ENCODE assay signal across 8 cellular contexts in genomic region chr13:20197361-20197834, GRCh38. TPM values are rescaled to one million over a fixed set of nuclear protein-coding genes. Genes with fewer than 3 reads are reported as not detected.
DNase-seq lines count a peak whose midpoint lies in the region; ATAC-seq and TF ChIP-seq lines count a peak whose summit lies in the region.

No MANE protein-coding gene starts in this region.

- intact Hi-C loops in gastrocnemius medialis (cut with DNase I; ENCODE audit: low total_unique reads) = loop anchor here (1.0 kb wide), 1 partner anchor 292 kb away; no protein-coding TSS in a partner anchor

- CTCF ChIA-PET in AG04450 (lab: Charles Lee) = interaction anchor here (0.6 to 2.5 kb wide), 59 partner anchors 8 to 1280 kb away, joined by 3 to 26 read pairs (median 4); partner anchors contain the start of gene IFT88

- H3K4me1 ChIP-seq in gastrocnemius medialis = peaks cover 14 to 15% of the 10 kb centered on the region in 2 donors

- POLR2A ChIA-PET in AG04450 (lab: Yijun Ruan, JAX) = no interaction called here

- no peak for DNase-seq in AG04450 (ENCODE audit: low read depth, low spot score)
- DNase-seq in GF-D8 (lab: John Stamatoyannopoulos, UW) = peak; percentile 41
- peak; percentile 4 for DNase-seq in NCI-H1048 (lab: John Stamatoyannopoulos, UW)
- DNase-seq in WERI-Rb-1 = no peak
- DNase-seq in glutamatergic neuron = no peak
- no peak for DNase-seq in gastrocnemius medialis
- no peak for DNase-seq in stimulated activated naive CD4-positive, alpha-beta T cell treated with Interleukin-2 at 50 U/mL for 16 hours (lab: John Stamatoyannopoulos, UW)

- H3K27me3 Mint-ChIP-seq in glutamatergic neuron (ENCODE audit: unreplicated experiment) = peaks cover 13% of the 10 kb centered on the region

- TF ChIP-seq POLR2A in gastrocnemius medialis (IDR thresholded peaks at IDR 0.05) = no peak

- H3K4me3 Mint-ChIP-seq in glutamatergic neuron (ENCODE audit: unreplicated experiment) = no peak overlapping the region

- H3K27ac Mint-ChIP-seq in glutamatergic neuron (ENCODE audit: unreplicated experiment) = no peak overlapping the region

- ATAC-seq in gastrocnemius medialis = peak in 1 of 2 donors; percentile 49
- no peak for ATAC-seq in HG03159 (IDR thresholded peaks at IDR 0.05; ENCODE audit: unreplicated experiment)

- H3K9me3 Mint-ChIP-seq in glutamatergic neuron (ENCODE audit: unreplicated experiment) = no peaks in the 10 kb centered on the region

- peaks cover 2% of the 10 kb centered on the region for H3K4me1 Mint-ChIP-seq in glutamatergic neuron (ENCODE audit: low read depth, unreplicated experiment)

- H3K27me3 ChIP-seq in AG04450 (ENCODE audit: control insufficient read depth, insufficient read depth, low read length) (peaks cover 56% of the 10 kb centered on the region), WERI-Rb-1 (ENCODE audit: insufficient read depth, low read depth, severe bottlenecking) (peaks cover 81% of the 10 kb centered on the region), gastrocnemius medialis (peaks cover 44 to 49% (median 47%) of the 10 kb centered on the region in 3 donors)

- no peaks in the 10 kb centered on the region; the same call in none of the 2 replicates for H3K9me3 ChIP-seq in AG04450 (ENCODE audit: control insufficient read depth, insufficient read depth, low read length)
- H3K9me3 ChIP-seq in WERI-Rb-1 (ENCODE audit: severe bottlenecking) = peaks cover 7% of the 10 kb centered on the region
- no peaks in the 10 kb centered on the region for H3K9me3 ChIP-seq in gastrocnemius medialis

- H3K27ac ChIP-seq in AG04450 (ENCODE audit: low read depth, low read length) (no peak overlapping the region), WERI-Rb-1 (no peak overlapping the region), gastrocnemius medialis (no peak overlapping the region)

- H3K36me3 Mint-ChIP-seq in glutamatergic neuron (ENCODE audit: unreplicated experiment) = peaks cover 4% of the 10 kb centered on the region

- H3K4me3 ChIP-seq in AG04450 (ENCODE audit: low read depth, low read length) = no peak overlapping the region
- no peak overlapping the region for H3K4me3 ChIP-seq in WERI-Rb-1 (ENCODE audit: low read depth, low read length)
- no peak overlapping the region for H3K4me3 ChIP-seq in gastrocnemius medialis

- H3K36me3 ChIP-seq in WERI-Rb-1 (no peaks in the 10 kb centered on the region), gastrocnemius medialis (no peaks in the 10 kb centered on the region)

- in situ Hi-C loops in gastrocnemius medialis (cut with MboI; ENCODE audit: low sequenced_read_pairs in 4 of 4) = loop anchor here (10.0 to 25.0 kb wide), 5 partner anchors 90 to 740 kb away; partner anchors contain the start of gene XPO4 (in 1 of the 4)

- TF ChIP-seq CTCF in AG04450 (IDR thresholded peaks at IDR 0.05; ENCODE audit: low read depth, low read length) = peak; percentile 82
- peak; percentile 72 for TF ChIP-seq CTCF in WERI-Rb-1 (IDR thresholded peaks at IDR 0.05; ENCODE audit: low read depth, low read length)
- peak; percentile 82 for TF ChIP-seq CTCF in glutamatergic neuron (IDR thresholded peaks at IDR 0.05; ENCODE audit: partially characterized antibody, unreplicated experiment)
- TF ChIP-seq CTCF in gastrocnemius medialis (IDR thresholded peaks at IDR 0.05 in 4 of 5, conservative IDR thresholded peaks at IDR 0.05 in 1 of 5) = peak; percentile 19 to 73 (median 35)

RNA-seq across cellular contexts. Expression of gene GJB2, which starts 4.7 kb away (rescaled TPM):
- 2.8 and 3.0 TPM in 2 replicates for polyA plus RNA-seq in AG04450 (2011; rRNA removed)
- polyA minus RNA-seq in AG04450 (2011; rRNA and poly(A)+ RNA removed) = 2.2 and 2.3 TPM in 2 replicates
- total RNA-seq in glutamatergic neuron (ENCODE audit: unreplicated experiment) (not detected), gastrocnemius medialis (under 1 TPM in 3 of 4 donors, not detected in 1; 0.35 to 0.72 (median 0.36) TPM)

RNA-seq across cellular contexts. Expression of gene GJB6, which starts 34.7 kb away (rescaled TPM):
- not detected in 2 replicates for polyA plus RNA-seq in AG04450 (2011; rRNA removed)
- polyA minus RNA-seq in AG04450 (2011; rRNA and poly(A)+ RNA removed) = not detected in 2 replicates
- not detected for total RNA-seq in glutamatergic neuron (ENCODE audit: unreplicated experiment)
- total RNA-seq in gastrocnemius medialis = not detected

RNA-seq across cellular contexts. Expression of gene GJA3, which starts 36.5 kb away (rescaled TPM):
- polyA plus RNA-seq in AG04450 (2011; rRNA removed) = 2.4 and 2.7 TPM in 2 replicates
- polyA minus RNA-seq in AG04450 (2011; rRNA and poly(A)+ RNA removed) = 2.1 and 3.1 TPM in 2 replicates
- total RNA-seq in glutamatergic neuron (ENCODE audit: unreplicated experiment) (not detected), gastrocnemius medialis (not detected)

Comparison
In these comparisons a context has a peak if more than half of its experiments do, and no peak if none do; other contexts are left out.
1. DNase-seq: peak in GF-D8 (single experiment) and NCI-H1048 (single experiment); none in AG04450 (single experiment), WERI-Rb-1 (single experiment), glutamatergic neuron (single experiment), gastrocnemius medialis (0 of 2) and stimulated activated naive CD4-positive, alpha-beta T cell treated with Interleukin-2 at 50 U/mL for 16 hours (single experiment).
2. Peak in every context shown above with its lines, with median percentiles within 50 percentile points of each other: CTCF ChIP-seq.